8 cellular contexts compared by ENCODE assay signal in the genomic region with DNA sequence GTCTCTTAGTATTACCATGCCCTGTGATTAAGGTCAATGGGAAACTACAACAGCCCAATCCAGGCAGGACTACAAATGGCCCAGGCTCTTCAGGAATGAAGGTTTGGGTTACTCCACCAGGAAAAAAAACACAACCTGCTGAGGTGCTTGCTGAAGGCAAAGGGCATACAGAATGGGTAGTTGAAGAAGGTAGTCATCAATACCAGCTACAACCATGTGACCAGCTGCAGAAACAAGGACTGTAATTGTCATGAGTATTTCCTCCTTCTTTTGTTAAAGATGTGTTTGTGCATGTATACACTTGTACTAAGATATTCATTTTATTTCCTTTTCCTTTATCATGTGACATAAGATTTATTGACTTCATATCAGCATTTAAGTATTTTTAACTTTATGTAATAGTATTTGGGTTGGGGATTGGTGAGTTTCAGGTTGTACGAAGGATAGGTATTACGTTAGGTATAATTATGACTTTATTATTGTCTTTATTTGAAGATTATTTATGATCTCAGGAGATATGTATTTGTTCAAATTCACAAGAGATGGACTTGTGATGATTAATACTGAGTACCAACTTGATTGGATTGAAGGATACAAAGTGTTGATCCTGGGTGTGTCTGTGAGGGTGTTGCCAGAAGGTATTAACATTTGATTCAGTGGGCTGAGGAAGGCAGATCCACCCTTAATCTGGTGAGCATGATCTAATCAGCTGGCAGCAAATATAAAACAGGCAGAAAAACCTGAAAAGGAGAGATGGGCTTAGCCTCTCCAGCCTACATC.
DNase-seq lines count a peak whose midpoint lies in the region; ATAC-seq, FAIRE-seq and TF ChIP-seq lines count a peak whose summit lies in the region.
"Not testable (repeated sequence)": the region's sequence is repeated elsewhere in the genome, so short reads cannot be mapped to it uniquely, and the experiment has no call there.

No MANE protein-coding gene starts in this region.

- 81% methylated on average over 2 of the region's 2 CpGs for WGBS in A549 (ENCODE audit: missing lambda C conversion rate)
- 92% methylated on average over 2 of the region's 2 CpGs for WGBS in K562 (ENCODE audit: insufficient coverage, low coverage, missing lambda C conversion rate)

- not testable (repeated sequence) for H3K27me3 ChIP-seq in K562 (ENCODE audit: control insufficient read depth in 2 of 2, insufficient read depth in 2 of 2, low read length in 2 of 2); bronchial epithelial cell (ENCODE audit: control insufficient read depth, insufficient read depth, low read length); foreskin keratinocyte; keratinocyte (ENCODE audit: control insufficient read depth, extremely low read depth, insufficient read depth, low read length)

- H3K4me3 ChIP-seq in A549; K562; bronchial epithelial cell (ENCODE audit: low read depth, low read length); epithelial cell of esophagus (ENCODE audit: low read length); keratinocyte (ENCODE audit: control insufficient read depth in 2 of 3, extremely low read depth in 1 of 3, insufficient read depth in 2 of 3, low read depth in 1 of 3, low read length in 3 of 3): not testable (repeated sequence)

- not testable (repeated sequence) for TF ChIP-seq EP300 in A549 (IDR thresholded peaks at IDR 0.05); K562 (IDR thresholded peaks at IDR 0.05; ENCODE audit: low read length)

- H3K4me1 Mint-ChIP-seq in type B pancreatic cell (ENCODE audit: unreplicated experiment) = not testable (repeated sequence)

- FAIRE-seq in A549 (lab: Jason Lieb, UNC) = peak; percentile 73
- FAIRE-seq in K562 (lab: Jason Lieb, UNC); bronchial epithelial cell (lab: Jason Lieb, UNC); keratinocyte (lab: Jason Lieb, UNC): not testable (repeated sequence)

- H3K9me3 ChIP-seq in A549 = peaks cover 19% of the 10 kb centered on the region
- not testable (repeated sequence) for H3K9me3 ChIP-seq in K562 (replicated peaks; ENCODE audit: control insufficient read depth, insufficient read depth, low read depth, low read length); keratinocyte (ENCODE audit: control insufficient read depth, low read depth, low read length)

- not testable (repeated sequence) for H2AFZ ChIP-seq in K562 (ENCODE audit: low read depth, low read length)
- peak overlapping the region; percentile 15 for H2AFZ ChIP-seq in keratinocyte (ENCODE audit: control insufficient read depth, low read length)

- POLR2A ChIA-PET in A549 (lab: Yijun Ruan, JAX); K562 (lab: Yijun Ruan, JAX): not testable (repeated sequence)

- not testable (repeated sequence) for H3K79me2 ChIP-seq in K562 (ENCODE audit: control insufficient read depth, insufficient read depth, low read length); keratinocyte (ENCODE audit: control insufficient read depth, insufficient read depth, low read length)

- not testable (repeated sequence) for H3K36me3 Mint-ChIP-seq in type B pancreatic cell

- TF ChIP-seq RAD21 in A549 (conservative IDR thresholded peaks at IDR 0.05 in 1 of 2, IDR thresholded peaks at IDR 0.05 in 1 of 2); K562 (CRISPR knock-in tag; conservative IDR thresholded peaks at IDR 0.05 in 1 of 2, IDR thresholded peaks at IDR 0.05 in 1 of 2): not testable (repeated sequence)

- not testable (repeated sequence) for H3K4me3 Mint-ChIP-seq in type B pancreatic cell

- peaks cover 60% of the 10 kb centered on the region for H3K36me3 ChIP-seq in K562 (ENCODE audit: control insufficient read depth, insufficient read depth, low read length)
- not testable (repeated sequence) for H3K36me3 ChIP-seq in bronchial epithelial cell (ENCODE audit: control insufficient read depth, insufficient read depth, low read length); keratinocyte (ENCODE audit: control insufficient read depth in 2 of 2, extremely low read depth in 1 of 2, insufficient read depth in 2 of 2, low read length in 2 of 2)

- dilution Hi-C loops in keratinocyte (cut with MboI; ENCODE audit: extremely low pct_ligation_motif_present, low sequenced_read_pairs) = not testable (repeated sequence)

- not testable (repeated sequence) for H3K27me3 Mint-ChIP-seq in type B pancreatic cell

- not testable (repeated sequence) for H3K9me1 ChIP-seq in K562 (ENCODE audit: control insufficient read depth, insufficient read depth, low read length); keratinocyte (ENCODE audit: control insufficient read depth, extremely low read depth, insufficient read depth, low read length)

- H3K4me2 ChIP-seq in A549; K562 (ENCODE audit: insufficient read depth, low read length): not testable (repeated sequence)
- peak overlapping the region; percentile 16 for H3K4me2 ChIP-seq in keratinocyte (ENCODE audit: control insufficient read depth, extremely low read depth, insufficient read depth, low read depth, low read length)

- not testable (repeated sequence) for H3K4me1 ChIP-seq in A549; K562 (replicated peaks in 1 of 2; ENCODE audit: control insufficient read depth in 2 of 2, insufficient read depth in 2 of 2, low read length in 2 of 2); foreskin keratinocyte; keratinocyte (ENCODE audit: control insufficient read depth, extremely low read depth, insufficient read depth, low read length)

- not testable (repeated sequence) for H4K20me1 ChIP-seq in K562 (replicated peaks; ENCODE audit: control insufficient read depth, insufficient read depth, low read length); keratinocyte (ENCODE audit: control insufficient read depth, extremely low read depth, insufficient read depth, low read length)

- not testable (repeated sequence) for H3K9me3 Mint-ChIP-seq in type B pancreatic cell

- BruUV-seq in K562 (replicated peaks; lab: Mats Ljungman, UMichigan) = not testable (repeated sequence)

- not testable (repeated sequence) for ATAC-seq in A549, K562
- peak; percentile 67 for ATAC-seq in foreskin keratinocyte

- not testable (repeated sequence) for TF ChIP-seq CTCF in A549 (IDR thresholded peaks at IDR 0.05); K562 (IDR thresholded peaks at IDR 0.05 in 2 of 3, conservative IDR thresholded peaks at IDR 0.05 in 1 of 3; ENCODE audit: insufficient read depth in 2 of 3, low read depth in 1 of 3, low read length in 3 of 3); bronchial epithelial cell (IDR thresholded peaks at IDR 0.05; ENCODE audit: insufficient read depth, low read length, severe bottlenecking); epithelial cell of esophagus (IDR thresholded peaks at IDR 0.05; ENCODE audit: insufficient read depth, low read depth, low read length, missing control alignments); foreskin keratinocyte (conservative IDR thresholded peaks at IDR 0.05); keratinocyte (optimal IDR thresholded peaks at IDR 0.05 in 1 of 3, IDR thresholded peaks at IDR 0.05 in 1 of 3, conservative IDR thresholded peaks at IDR 0.05 in 1 of 3; ENCODE audit: extremely low read depth in 1 of 3, insufficient read depth in 2 of 3, low read length in 3 of 3); type B pancreatic cell (conservative IDR thresholded peaks at IDR 0.05)

- not testable (repeated sequence) for DNase-seq in A549 (ENCODE audit: low read depth in 1 of 2, low spot score in 1 of 2); K562 (ENCODE audit: extremely low read depth in 1 of 4, low spot score in 3 of 4); type B pancreatic cell (ENCODE audit: extremely low spot score, unreplicated experiment)
- DNase-seq in DMS53 (lab: John Stamatoyannopoulos, UW) (peak; percentile 11), bronchial epithelial cell (ENCODE audit: low read depth) (peak; percentile 60), epithelial cell of esophagus (ENCODE audit: low read depth) (peak; percentile 72), foreskin keratinocyte (peak; percentile 59 to 86), keratinocyte (ENCODE audit: low read depth, low spot score) (peak; percentile 21)

- TF ChIP-seq POLR2A in A549 (IDR thresholded peaks at IDR 0.05; ENCODE audit: low read length); K562 (conservative IDR thresholded peaks at IDR 0.05): not testable (repeated sequence)

- CTCF ChIA-PET in A549 (lab: Yijun Ruan, JAX); K562 (lab: Yijun Ruan, JAX; ENCODE audit: low intra/inter-chr PET ratio): not testable (repeated sequence)

- not testable (repeated sequence) for H3K27ac ChIP-seq in A549; K562 (ENCODE audit: extremely low read depth, low read depth, low read length); keratinocyte (ENCODE audit: control insufficient read depth, insufficient read depth, low read length)
- peak overlapping the region; percentile 30 for H3K27ac ChIP-seq in foreskin keratinocyte

- H3K9ac ChIP-seq in K562 (ENCODE audit: insufficient read depth in 1 of 2, low read depth in 2 of 2, low read length in 2 of 2); keratinocyte (ENCODE audit: control insufficient read depth, extremely low read depth, insufficient read depth, low read length): not testable (repeated sequence)

- H3K27ac Mint-ChIP-seq in type B pancreatic cell = peak overlapping the region; percentile 13

- in situ Hi-C loops in K562 (cut with MboI) = not testable (repeated sequence)

- intact Hi-C loops in K562 (cut with micrococcal nuclease) = not testable (repeated sequence)
